ENCODE assay signal across 21 cellular contexts in genomic region chr3:123186695-123187094, GRCh38.
"Had no signal": no experiment of that assay in that cellular context is flagged by ENCODE, and none has a peak within 500 bp of the region (broad histone marks: within the 10 kb centered on the region; RNA-seq: fewer than 3 reads in every experiment).

No MANE protein-coding gene starts in this region.

- FAIRE-seq: small intestine had no signal

- H3K27ac ChIP-seq: colonic mucosa, left ventricle myocardium inferior, right atrium auricular region had no signal

- H3K4me1 ChIP-seq: colonic mucosa, left ventricle myocardium inferior, right atrium auricular region had no signal

- H3K36me3 ChIP-seq: colonic mucosa, right atrium auricular region had no signal

- H3K27me3 ChIP-seq: colonic mucosa, right atrium auricular region had no signal

- H3K9me3 ChIP-seq: colonic mucosa, right atrium auricular region had no signal

- DNase-seq: activated CD4-positive, alpha-beta T cell treated with anti-CD3 and anti-CD28 coated beads, Interleukin-2, amount 10 ng/mL, durations not matched to agents 24 days and 14 days; activated CD4-positive, CD25-positive, alpha-beta regulatory T cell; activated CD8-positive, alpha-beta memory T cell treated with anti-CD3 and anti-CD28 coated beads, Interleukin-2, amount 50 U/mL, for 4 hours; activated CD8-positive, alpha-beta T cell treated with anti-CD3 and anti-CD28 coated beads, Interleukin-2, amount 10 ng/mL, durations not matched to agents 7 days and 5 days; activated effector memory CD4-positive, alpha-beta T cell treated with anti-CD3 and anti-CD28 coated beads, Interleukin-2, amount 50 U/mL, for 16 hours; activated T-cell treated with anti-CD3 and anti-CD28 coated beads, Interleukin-2, amount 50 U/mL, for 48 hours; amniotic stem cell; central memory CD4-positive, alpha-beta T cell; colonic mucosa; effector CD8-positive, alpha-beta T cell; hippocampal formation; left ventricle myocardium inferior; posterior cingulate gyrus; small intestine; stimulated activated CD4-positive, alpha-beta T cell treated with anti-CD3 and anti-CD28 coated beads, Interleukin-4, amount 100 ng/mL, for 4 hours; stimulated activated CD8-positive, alpha-beta memory T cell treated with anti-CD3 and anti-CD28 coated beads, Interleukin-4, amount 100 ng/mL, for 48 hours; stimulated activated naive CD4-positive, alpha-beta T cell treated with Interleukin-2 at 50 U/mL for 16 hours; SW 1271; trophoblast cell had no signal

- ATAC-seq: activated CD8-positive, alpha-beta T cell treated with anti-CD3 and anti-CD28 coated beads, Interleukin-2, amount 10 ng/mL, durations not matched to agents 7 days and 5 days; natural killer cell treated with Interleukin-12 subunit alpha and Interleukin-12 subunit beta and Interleukin-15 and Interleukin-18, amount 100 ng/mL, for 72 hours had no signal

- H3K4me3 ChIP-seq: colonic mucosa, left ventricle myocardium inferior, right atrium auricular region had no signal
